8 cellular contexts compared by ENCODE assay signal in the genomic region with DNA sequence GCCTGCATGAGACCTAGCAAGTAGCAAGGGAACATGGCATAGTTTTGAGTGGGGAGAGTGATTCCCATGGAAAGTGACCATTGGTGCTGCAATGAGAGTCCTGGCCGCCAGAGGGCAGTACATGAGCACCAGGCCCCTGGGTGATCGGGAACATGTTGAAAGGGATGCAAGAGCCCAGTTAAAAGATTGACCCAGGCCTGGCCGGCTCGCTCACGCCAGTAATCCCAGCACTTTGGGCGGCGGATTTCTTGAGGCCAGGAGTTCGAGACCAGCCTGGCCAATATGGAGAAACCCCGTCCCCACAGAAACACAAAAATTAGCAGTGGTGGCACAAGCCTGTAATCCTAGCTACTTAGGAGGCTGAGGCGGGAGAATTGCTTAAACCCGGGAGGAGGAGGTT. TPM values are rescaled to one million over a fixed set of nuclear protein-coding genes. Genes with fewer than 3 reads are reported as not detected.
DNase-seq lines count a peak whose midpoint lies in the region; ATAC-seq and TF ChIP-seq lines count a peak whose summit lies in the region.

No MANE protein-coding gene starts in this region.

- no peak overlapping the region for H3K27ac Mint-ChIP-seq in activated naive CD4-positive, alpha-beta T cell treated with anti-CD3 and anti-CD28 coated beads, Interleukin-2, amount 50 U/mL, for 72 hours

- no peaks in the 10 kb centered on the region for H3K36me3 Mint-ChIP-seq in activated naive CD4-positive, alpha-beta T cell treated with anti-CD3 and anti-CD28 coated beads, Interleukin-2, amount 50 U/mL, for 72 hours

- no peaks in the 10 kb centered on the region for H3K9me3 Mint-ChIP-seq in activated naive CD4-positive, alpha-beta T cell treated with anti-CD3 and anti-CD28 coated beads, Interleukin-2, amount 50 U/mL, for 72 hours

- DNase-seq in COR-L47 (lab: John Stamatoyannopoulos, UW) (peak; percentile 35), SKM-1 treated with dmso at 0.1 percent for 144 hours (lab: John Stamatoyannopoulos, UW; ENCODE audit: unreplicated experiment) (peak; percentile 53), left cardiac atrium (peak; percentile 61), retinal pigment epithelial cell (ENCODE audit: low read depth) (no peak), SHP77 treated with DMSO at 0.1 percent for 48 hours (lab: John Stamatoyannopoulos, UW) (no peak)
- DNase-seq in activated naive CD4-positive, alpha-beta T cell treated with anti-CD3 and anti-CD28 coated beads, Interleukin-2, amount 50 U/mL, for 72 hours (ENCODE audit: low spot score in 2 of 2) = peak; percentile 59 to 73

- peak; percentile 98 for ATAC-seq in GM19455 (IDR thresholded peaks at IDR 0.05; ENCODE audit: unreplicated experiment)
- peak; percentile 86 for ATAC-seq in HG03469 (IDR thresholded peaks at IDR 0.05; ENCODE audit: unreplicated experiment)
- ATAC-seq in activated naive CD4-positive, alpha-beta T cell treated with anti-CD3 and anti-CD28 coated beads, Interleukin-2, amount 50 U/mL, for 72 hours = peak; percentile 65 to 76
- peak; percentile 78 to 81 for ATAC-seq in left cardiac atrium

- intact Hi-C loops in left cardiac atrium (cut with DNase I) = loop anchor here in 1 of 2 donors (5.0 kb wide), 1 partner anchor 76 kb away; no protein-coding TSS in a partner anchor

- H3K4me3 ChIP-seq in retinal pigment epithelial cell (ENCODE audit: low read length) = no peak overlapping the region

- peak; percentile 94 for TF ChIP-seq CTCF in retinal pigment epithelial cell (conservative IDR thresholded peaks at IDR 0.05; ENCODE audit: low read depth, low read length)

RNA-seq across cellular contexts. Expression of a gene that starts 22.2 kb away (rescaled TPM):
- under 1 TPM; 0.29 to 0.50 TPM for total RNA-seq in activated naive CD4-positive, alpha-beta T cell treated with anti-CD3 and anti-CD28 coated beads, Interleukin-2, amount 50 U/mL, for 72 hours
- 1 to 10 TPM; 1.4 to 3.4 TPM for total RNA-seq in left cardiac atrium

Comparison
In these comparisons a context has a peak if more than half of its experiments do, and no peak if none do; other contexts are left out.
1. DNase-seq: peak in COR-L47 (single experiment), SKM-1 treated with dmso at 0.1 percent for 144 hours (single experiment), activated naive CD4-positive, alpha-beta T cell treated with anti-CD3 and anti-CD28 coated beads, Interleukin-2, amount 50 U/mL, for 72 hours (2 of 2) and left cardiac atrium (single experiment); none in retinal pigment epithelial cell (single experiment) and SHP77 treated with DMSO at 0.1 percent for 48 hours (single experiment).
2. Peak in every context shown above with its lines, with median percentiles within 50 percentile points of each other: ATAC-seq.